Comparison of ENCODE assay signal across 17 cellular contexts in the genomic region with DNA sequence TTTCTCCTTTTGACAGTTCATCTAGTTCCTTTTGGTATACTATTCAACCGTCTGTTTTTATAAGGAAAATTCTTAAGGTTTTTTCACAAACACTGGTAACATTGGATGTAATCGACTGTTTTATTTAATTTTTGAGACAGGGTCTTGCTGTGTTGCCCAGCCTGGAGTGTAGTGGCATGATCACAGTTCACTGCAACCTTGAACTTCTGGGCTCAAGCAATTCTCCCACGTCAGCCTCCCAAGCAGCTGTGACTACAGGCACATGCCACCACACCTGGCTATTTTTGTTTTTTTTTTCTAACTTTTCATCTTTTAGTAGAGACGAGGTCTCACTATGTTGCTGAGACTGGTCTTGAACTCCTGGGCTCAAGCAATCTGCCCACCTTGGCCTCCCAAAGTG.
A peak's percentile ranks its signal among the peaks of the same experiment; 100 is the strongest.
DNase-seq lines count a peak whose midpoint lies in the region; ATAC-seq, FAIRE-seq and TF ChIP-seq lines count a peak whose summit lies in the region.
"Had no signal": no experiment of that assay in that cellular context is flagged by ENCODE, and none has a peak within 500 bp of the region (broad histone marks: within the 10 kb centered on the region; RNA-seq: fewer than 3 reads in every experiment).

No MANE protein-coding gene starts in this region.

- H3K14ac ChIP-seq in H9 (ENCODE audit: insufficient read depth, low read length) (no peak overlapping the region), trophoblast cell (ENCODE audit: low read length) (no peak overlapping the region)

- H2BK12ac ChIP-seq in H9 (ENCODE audit: insufficient read length, low read depth, low read length) = no peak overlapping the region
- H2BK12ac ChIP-seq in trophoblast cell (ENCODE audit: low read length) = peak overlapping the region; percentile 31

- H3K4me3 Mint-ChIP-seq in H9 (no peak overlapping the region), WTC11 (no peak overlapping the region)
- H3K4me3 Mint-ChIP-seq: B cell; CD8-positive, alpha-beta T cell had no signal

- no peaks in the 10 kb centered on the region for H3K4me1 ChIP-seq in H9 (ENCODE audit: insufficient read depth, low read length)
- H3K4me1 ChIP-seq in trophoblast cell (ENCODE audit: control insufficient read depth in 1 of 2, insufficient read depth in 2 of 2, low read length in 2 of 2) = no peaks in the 10 kb centered on the region

- no peak overlapping the region for H3T11ph ChIP-seq in H9 (ENCODE audit: low read length)

- H2BK20ac ChIP-seq in H9 (ENCODE audit: low read depth, low read length, poor library complexity, severe bottlenecking) = no peak overlapping the region

- H3K9me3 Mint-ChIP-seq in H9 = no peaks in the 10 kb centered on the region
- H3K9me3 Mint-ChIP-seq in WTC11 = no peaks in the 10 kb centered on the region
- H3K9me3 Mint-ChIP-seq: CD8-positive, alpha-beta T cell; IgD-negative memory B cell had no signal

- H4K12ac ChIP-seq in trophoblast cell (ENCODE audit: low read depth, low read length) = no peak overlapping the region

- peak overlapping the region; percentile 24 to 74 (median 62); a peak in 3 of 7 replicates for H3K27ac Mint-ChIP-seq in H9
- no peak overlapping the region for H3K27ac Mint-ChIP-seq in WTC11
- H3K27ac Mint-ChIP-seq: B cell; CD8-positive, alpha-beta T cell had no signal

- no peak overlapping the region for H4K91ac ChIP-seq in H9 (ENCODE audit: insufficient read length, low read depth, low read length)
- no peak overlapping the region for H4K91ac ChIP-seq in trophoblast cell (ENCODE audit: low read depth, low read length)

- no peaks in the 10 kb centered on the region for H3K23me2 ChIP-seq in H9 (ENCODE audit: insufficient read length, low read depth, low read length, poor library complexity, severe bottlenecking)

- H3K27ac ChIP-seq in H9 (ENCODE audit: insufficient read length, low read depth, low read length) = no peak overlapping the region
- H3K27ac ChIP-seq in trophoblast cell (ENCODE audit: low read depth, low read length) = no peak overlapping the region
- H3K27ac ChIP-seq: BLaER1 treated with 17β-estradiol and CSF1 and Interleukin-3, amounts not matched to agents 10 nM and 100 nM had no signal

- H3K79me2 ChIP-seq in H9 (ENCODE audit: insufficient read depth, low read length) (no peaks in the 10 kb centered on the region), trophoblast cell (ENCODE audit: control insufficient read depth, insufficient read depth, low read length, poor library complexity) (no peaks in the 10 kb centered on the region)

- H2AK5ac ChIP-seq in H9 (ENCODE audit: insufficient read length, low read length) (no peak overlapping the region), trophoblast cell (ENCODE audit: low read length) (no peak overlapping the region)

- H2BK120ac ChIP-seq in H9 (ENCODE audit: low read depth, low read length, poor library complexity, severe bottlenecking) = no peak overlapping the region
- H2BK120ac ChIP-seq in trophoblast cell (ENCODE audit: insufficient read depth, low read length, poor library complexity) = peak overlapping the region; percentile 66

- TF ChIP-seq CTCF in H9 (conservative IDR thresholded peaks at IDR 0.05) (no peak), WTC11 (IDR thresholded peaks at IDR 0.05) (no peak)

- H4K8ac ChIP-seq in H9 (replicated peaks; ENCODE audit: insufficient read length, low read depth, low read length) = no peak overlapping the region
- H4K8ac ChIP-seq in trophoblast cell (ENCODE audit: low read depth, low read length) = no peak overlapping the region

- no peak overlapping the region for H2BK15ac ChIP-seq in H9 (ENCODE audit: low read depth, low read length)

- H3K36me3 ChIP-seq in trophoblast cell (ENCODE audit: control insufficient read depth in 1 of 2, insufficient read depth in 2 of 2, low read length in 2 of 2) = no peaks in the 10 kb centered on the region

- no peaks in the 10 kb centered on the region for H4K20me1 ChIP-seq in H9 (ENCODE audit: control insufficient read depth, insufficient read depth, insufficient read length)
- H4K20me1 ChIP-seq: BLaER1 treated with 17β-estradiol and CSF1 and Interleukin-3, amounts not matched to agents 10 nM and 100 nM had no signal

- no peak overlapping the region for H4K5ac ChIP-seq in H9 (ENCODE audit: insufficient read length, low read depth, low read length)

- H3K4ac ChIP-seq in H9 (ENCODE audit: low read depth, low read length) (no peak overlapping the region), trophoblast cell (ENCODE audit: low read depth, low read length) (no peak overlapping the region)

- H3K79me1 ChIP-seq in H9 (ENCODE audit: insufficient read depth, low read depth, low read length, poor library complexity, severe bottlenecking) (no peaks in the 10 kb centered on the region), trophoblast cell (ENCODE audit: low read length) (no peaks in the 10 kb centered on the region)

- DNase-seq in GM18507 (ENCODE audit: extremely low spot score, insufficient read length, low read depth) (no peak), H9 (no peak), WTC11 (ENCODE audit: low spot score) (no peak), trophoblast cell (no peak), SIG-M5 treated with dmso at 0.1 percent for 504 hours (lab: John Stamatoyannopoulos, UW; ENCODE audit: unreplicated experiment) (no peak)
- DNase-seq: 8988T; Calu3; CD8-positive, alpha-beta T cell; DMS79 treated with DMSO at 0.1 percent for 48 hours; GF-D8; KBM-7 had no signal

- no peak overlapping the region for H3K9ac ChIP-seq in H9 (ENCODE audit: extremely low read depth, insufficient read length, low read length)
- no peak overlapping the region for H3K9ac ChIP-seq in trophoblast cell (ENCODE audit: low read length)
- H3K9ac ChIP-seq: BLaER1 treated with 17β-estradiol and CSF1 and Interleukin-3, amounts not matched to agents 10 nM and 100 nM had no signal

- no peak overlapping the region for H3K56ac ChIP-seq in H9 (ENCODE audit: insufficient read length, low read depth, low read length)

- H3K4me3 ChIP-seq in trophoblast cell (ENCODE audit: low read depth, low read length) = no peak overlapping the region
- H3K4me3 ChIP-seq: BLaER1 treated with 17β-estradiol and CSF1 and Interleukin-3, amounts not matched to agents 10 nM and 100 nM; HAP-1 had no signal

- H2BK5ac ChIP-seq in H9 (ENCODE audit: insufficient read length, low read length) = no peak overlapping the region
- no peak overlapping the region for H2BK5ac ChIP-seq in trophoblast cell (ENCODE audit: low read depth, low read length, poor library complexity)

- H3K18ac ChIP-seq in H9 (ENCODE audit: insufficient read length, low read depth, low read length) = no peak overlapping the region
- H3K18ac ChIP-seq in trophoblast cell (ENCODE audit: low read length) = no peak overlapping the region

- no peak for ATAC-seq in WTC11
- ATAC-seq in GM19467 (IDR thresholded peaks at IDR 0.05; ENCODE audit: unreplicated experiment) = no peak
- no peak for ATAC-seq in HG02623 (IDR thresholded peaks at IDR 0.05; ENCODE audit: unreplicated experiment)
- ATAC-seq: CD8-positive, alpha-beta T cell had no signal

- CTCF ChIA-PET in WTC11 (lab: Charles Lee) = interaction anchor here (1.3 to 2.9 kb wide), 2 partner anchors 70 to 84 kb away, joined by 6 to 7 read pairs; no protein-coding TSS in a partner anchor

- H2AFZ ChIP-seq in H9 (ENCODE audit: low read length) (no peak overlapping the region), trophoblast cell (ENCODE audit: insufficient read depth, low read length, poor library complexity) (no peak overlapping the region)

- POLR2A ChIA-PET in WTC11 (lab: Charles Lee) = interaction anchor here (0.7 kb wide), 1 partner anchor 808 kb away, joined by 8 read pairs; no protein-coding TSS in a partner anchor

- WGBS in H9 (ENCODE audit: extremely low coverage, insufficient read length, low lambda C conversion rate) = no CpG with 5 or more reads among the region's 4 CpGs
- no CpG with 5 or more reads among the region's 4 CpGs for WGBS in trophoblast cell (ENCODE audit: extremely low coverage, insufficient coverage, insufficient read length)

- no peak overlapping the region for H3K23ac ChIP-seq in H9 (ENCODE audit: insufficient read length, low read depth, low read length)
- no peak overlapping the region for H3K23ac ChIP-seq in trophoblast cell (ENCODE audit: low read length)

- no peaks in the 10 kb centered on the region for H3K27me3 Mint-ChIP-seq in H9 (ENCODE audit: low read depth)
- H3K27me3 Mint-ChIP-seq in WTC11 (ENCODE audit: low read depth) = no peaks in the 10 kb centered on the region
- H3K27me3 Mint-ChIP-seq: B cell, IgD-negative memory B cell had no signal

- H3K36me3 Mint-ChIP-seq in H9 (ENCODE audit: insufficient read depth in 1 of 3, low read depth in 3 of 3) (peaks cover 0 to 21% (median 0%) of the 10 kb centered on the region in 3 experiments; a peak in 4 of 7 replicates), WTC11 (peaks cover 7% of the 10 kb centered on the region)

- H3K27me3 ChIP-seq in H9 (ENCODE audit: insufficient read depth, low read length) (no peaks in the 10 kb centered on the region), trophoblast cell (ENCODE audit: insufficient read depth, low read length) (no peaks in the 10 kb centered on the region)
- H3K27me3 ChIP-seq: BLaER1 treated with 17β-estradiol and CSF1 and Interleukin-3, amounts not matched to agents 10 nM and 100 nM had no signal

- peak; percentile 35 for FAIRE-seq in GM18507 (lab: Jason Lieb, UNC)

- peaks cover 15 to 18% of the 10 kb centered on the region in 2 experiments for H3K4me1 Mint-ChIP-seq in H9
- H3K4me1 Mint-ChIP-seq in WTC11 = peaks cover 15% of the 10 kb centered on the region

- H3K4me2 ChIP-seq in H9 (ENCODE audit: insufficient read depth, insufficient read length, low read length) (no peak overlapping the region), trophoblast cell (ENCODE audit: low read length) (no peak overlapping the region)
- H3K4me2 ChIP-seq: BLaER1 treated with 17β-estradiol and CSF1 and Interleukin-3, amounts not matched to agents 10 nM and 100 nM had no signal

- H3K9me3 ChIP-seq in H9 (ENCODE audit: control insufficient read depth, low read depth, low read length) (no peaks in the 10 kb centered on the region), trophoblast cell (ENCODE audit: insufficient read depth, low read depth, low read length) (no peaks in the 10 kb centered on the region)
- H3K9me3 ChIP-seq: BLaER1 treated with 17β-estradiol and CSF1 and Interleukin-3, amounts not matched to agents 10 nM and 100 nM; HAP-1 had no signal

TF ChIP-seq in WTC11, 78 proteins besides CTCF, POLR2A, EP300 and RAD21 (continues in another document):
- TF ChIP-seq SMAD3 (CRISPR knock-in tag; IDR thresholded peaks at IDR 0.05; ENCODE audit: borderline replicate concordance) = no peak
- 0 out of 2 replicates have a peak, but pooled peaks have one; percentile 8 for TF ChIP-seq GTF2I (CRISPR knock-in tag; conservative IDR thresholded peaks at IDR 0.05)
